ENCODE assay signal across 1 cellular context in genomic region chr17:77286391-77286640, GRCh38.
TF ChIP-seq lines count a peak whose summit lies in the region.

No MANE protein-coding gene starts in this region.

TF ChIP-seq in HCT116, 20 proteins besides CTCF, POLR2A, EP300 and RAD21 (continued from another document):
- TF ChIP-seq ATF3 (IDR thresholded peaks at IDR 0.05) (no peak), YY1 (IDR thresholded peaks at IDR 0.05; ENCODE audit: extremely low read depth, insufficient replicate concordance, low read depth, low read length) (no peak)
